ENCODE assay signal across 16 cellular contexts in the genomic region with DNA sequence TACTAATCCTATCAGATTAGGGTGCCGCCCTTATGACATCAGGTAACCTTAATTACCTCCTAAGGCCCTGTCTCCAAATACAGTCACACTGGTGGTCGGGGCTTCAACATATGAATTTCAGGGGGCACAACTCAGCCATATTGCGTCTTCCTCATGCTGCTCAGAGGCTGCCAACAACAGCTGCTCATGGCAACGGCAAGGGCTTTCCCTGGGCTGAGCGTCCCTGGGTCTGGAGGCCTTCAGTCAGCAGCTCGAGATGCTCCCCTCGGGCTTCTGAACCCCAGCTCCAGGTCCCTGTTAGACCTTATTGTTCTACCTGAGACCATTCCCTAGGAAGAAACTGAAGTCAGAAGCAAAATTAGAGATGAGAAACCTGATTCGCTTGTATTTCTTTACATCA.
"Had no signal": no experiment of that assay in that cellular context is flagged by ENCODE, and none has a peak within 500 bp of the region (broad histone marks: within the 10 kb centered on the region; RNA-seq: fewer than 3 reads in every experiment).

No MANE protein-coding gene starts in this region.

- H3K27me3 ChIP-seq: ovary, tibial nerve had no signal

- H3K4me1 ChIP-seq: heart left ventricle, tibial nerve had no signal

- ATAC-seq: heart left ventricle; mucosa of descending colon; naive thymus-derived CD8-positive, alpha-beta T cell; right cardiac atrium; stimulated activated effector memory CD8-positive, alpha-beta T cell treated with anti-CD3 and anti-CD28 coated beads, Interleukin-12 subunit alpha, Interleukin-12 subunit beta, amount 100 ng/mL, for 72 hours; stimulated activated naive CD8-positive, alpha-beta T cell treated with anti-CD3 and anti-CD28 coated beads, Interleukin-15, Interleukin-2, amounts not matched to agents 100 U/mL and 50 U/mL, for 24 hours had no signal

- H3K4me3 ChIP-seq: coronary artery, heart left ventricle, mucosa of descending colon, ovary, tibial nerve had no signal

- H3K36me3 ChIP-seq: heart left ventricle, ovary, tibial nerve had no signal

- DNase-seq: effector CD4-positive, alpha-beta T cell; hippocampal formation; kidney glomerular epithelial cell; mammary epithelial cell; mucosa of descending colon; naive thymus-derived CD8-positive, alpha-beta T cell; ovary; right cardiac atrium; stimulated activated CD4-positive, alpha-beta T cell treated with anti-CD3 and anti-CD28 coated beads, Interleukin-4, amount 100 ng/mL, for 1 hour; stimulated activated CD8-positive, alpha-beta memory T cell treated with anti-CD3 and anti-CD28 coated beads, Interleukin-4, amount 100 ng/mL, for 48 hours; stimulated activated naive CD8-positive, alpha-beta T cell treated with anti-CD3 and anti-CD28 coated beads, Interleukin-15, Interleukin-2, amounts not matched to agents 100 U/mL and 50 U/mL, for 24 hours had no signal

- H3K27ac ChIP-seq: coronary artery, heart left ventricle, ovary, tibial nerve had no signal

- H3K9me3 Mint-ChIP-seq: stimulated activated effector memory CD8-positive, alpha-beta T cell treated with anti-CD3 and anti-CD28 coated beads, Interleukin-12 subunit alpha, Interleukin-12 subunit beta, amount 100 ng/mL, for 72 hours had no signal

- H3K4me3 Mint-ChIP-seq: naive thymus-derived CD8-positive, alpha-beta T cell; stimulated activated effector memory CD8-positive, alpha-beta T cell treated with anti-CD3 and anti-CD28 coated beads, Interleukin-12 subunit alpha, Interleukin-12 subunit beta, amount 100 ng/mL, for 72 hours had no signal

- H3K4me1 Mint-ChIP-seq: naive thymus-derived CD8-positive, alpha-beta T cell; stimulated activated effector memory CD8-positive, alpha-beta T cell treated with anti-CD3 and anti-CD28 coated beads, Interleukin-12 subunit alpha, Interleukin-12 subunit beta, amount 100 ng/mL, for 72 hours had no signal

- H3K27ac Mint-ChIP-seq: naive thymus-derived CD8-positive, alpha-beta T cell; progenitor cell of endocrine pancreas; stimulated activated effector memory CD8-positive, alpha-beta T cell treated with anti-CD3 and anti-CD28 coated beads, Interleukin-12 subunit alpha, Interleukin-12 subunit beta, amount 100 ng/mL, for 72 hours had no signal

- H3K36me3 Mint-ChIP-seq: stimulated activated effector memory CD8-positive, alpha-beta T cell treated with anti-CD3 and anti-CD28 coated beads, Interleukin-12 subunit alpha, Interleukin-12 subunit beta, amount 100 ng/mL, for 72 hours had no signal

- H3K9me3 ChIP-seq: heart left ventricle, mucosa of descending colon, ovary had no signal
